14 cellular contexts compared by ENCODE assay signal in the genomic region with DNA sequence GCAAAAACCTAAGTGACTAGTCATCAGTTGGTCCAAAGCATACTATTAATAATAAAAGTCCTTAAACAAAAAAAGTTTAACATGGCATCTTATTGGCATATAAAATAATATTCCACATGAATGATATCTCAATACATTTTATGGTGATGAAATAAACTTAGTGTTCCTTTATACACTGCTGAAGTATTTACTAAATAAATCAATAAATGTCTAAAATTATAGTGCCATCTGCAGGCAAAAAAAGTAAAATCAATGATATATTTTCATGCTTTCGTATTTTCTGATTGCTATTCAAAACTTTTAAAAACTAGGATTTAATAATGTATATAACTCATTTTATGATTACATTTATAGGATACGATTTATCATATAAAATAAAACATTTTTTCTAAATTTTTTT. TPM values are rescaled to one million over a fixed set of nuclear protein-coding genes. Genes with fewer than 3 reads are reported as not detected.
DNase-seq lines count a peak whose midpoint lies in the region; ATAC-seq, FAIRE-seq and TF ChIP-seq lines count a peak whose summit lies in the region.
"Had no signal": no experiment of that assay in that cellular context is flagged by ENCODE, and none has a peak within 500 bp of the region (broad histone marks: within the 10 kb centered on the region; RNA-seq: fewer than 3 reads in every experiment).

No MANE protein-coding gene starts in this region.

- H4K20me1 ChIP-seq in DND-41 (ENCODE audit: insufficient read depth, low read length) (no peaks in the 10 kb centered on the region), PC-9 (ENCODE audit: insufficient read depth) (no peaks in the 10 kb centered on the region)

- no peak for ATAC-seq in DND-41 (ENCODE audit: insufficient read depth, low read depth)
- ATAC-seq in activated naive CD8-positive, alpha-beta T cell treated with anti-CD3 and anti-CD28 coated beads, Interleukin-2, amount 50 U/mL, for 24 hours, result no peak

- H3K9ac ChIP-seq in DND-41 (ENCODE audit: low read depth, low read length), result no peak overlapping the region

- peak; percentile 99 for FAIRE-seq in A204.1 (lab: Jason Lieb, UNC)
- FAIRE-seq in frontal cortex (lab: Jason Lieb, UNC), result peak; percentile 98
- FAIRE-seq: H1 had no signal

- H3K4me2 ChIP-seq in DND-41 (ENCODE audit: insufficient read depth, low read length), result no peak overlapping the region
- no peak overlapping the region for H3K4me2 ChIP-seq in PC-9

- H3K36me3 Mint-ChIP-seq in activated naive CD8-positive, alpha-beta T cell treated with anti-CD3 and anti-CD28 coated beads, Interleukin-2, amount 50 U/mL, for 24 hours (ENCODE audit: low read depth), result peaks cover 14% of the 10 kb centered on the region

- H3K4me1 ChIP-seq in DND-41 (ENCODE audit: insufficient read depth, low read length), result no peaks in the 10 kb centered on the region
- H3K4me1 ChIP-seq in PC-9 (replicated peaks; ENCODE audit: insufficient read depth), result no peaks in the 10 kb centered on the region
- H3K4me1 ChIP-seq: SJCRH30, spleen had no signal

- no peak overlapping the region for H3K27ac Mint-ChIP-seq in activated naive CD8-positive, alpha-beta T cell treated with anti-CD3 and anti-CD28 coated beads, Interleukin-2, amount 50 U/mL, for 24 hours

- POLR2A ChIA-PET in PC-9 (lab: Charles Lee; ENCODE audit: unreplicated experiment), result no interaction called here

- H3K36me3 ChIP-seq in DND-41 (ENCODE audit: insufficient read depth, low read length) (peaks cover 19% of the 10 kb centered on the region; the same call in 1 of the 2 replicates), PC-9 (ENCODE audit: low read depth) (peaks cover 4% of the 10 kb centered on the region; the same call in 1 of the 2 replicates)
- H3K36me3 ChIP-seq: SJCRH30 had no signal

- no TSS peak for BruUV-seq in PC-9 (replicated peaks; lab: Mats Ljungman, UMichigan)

- H3K27me3 Mint-ChIP-seq in activated naive CD8-positive, alpha-beta T cell treated with anti-CD3 and anti-CD28 coated beads, Interleukin-2, amount 50 U/mL, for 24 hours, result no peaks in the 10 kb centered on the region

- H3K4me1 Mint-ChIP-seq in activated naive CD8-positive, alpha-beta T cell treated with anti-CD3 and anti-CD28 coated beads, Interleukin-2, amount 50 U/mL, for 24 hours, result peaks cover 12% of the 10 kb centered on the region

- no peaks in the 10 kb centered on the region; the same call in 1 of the 2 replicates for H3F3A ChIP-seq in PC-9 (ENCODE audit: insufficient read depth, low read depth)

- no peak overlapping the region for H3K4me3 Mint-ChIP-seq in activated naive CD8-positive, alpha-beta T cell treated with anti-CD3 and anti-CD28 coated beads, Interleukin-2, amount 50 U/mL, for 24 hours

- DNase-seq in DND-41 (no peak), PC-9 (no peak), frontal cortex (ENCODE audit: low spot score in 2 of 2) (no peak), DMS153 treated with DMSO at 0.1 percent for 48 hours (lab: John Stamatoyannopoulos, UW; ENCODE audit: unreplicated experiment) (no peak), T1000 (lab: John Stamatoyannopoulos, UW) (no peak)
- no peak for DNase-seq in activated CD8-positive, alpha-beta memory T cell treated with anti-CD3 and anti-CD28 coated beads, Interleukin-2, amount 50 U/mL, for 48 hours
- no peak for DNase-seq in activated naive CD8-positive, alpha-beta T cell treated with anti-CD3 and anti-CD28 coated beads, Interleukin-2, amount 50 U/mL, for 24 hours
- DNase-seq: foreskin fibroblast, mesendoderm, NCI-H146, spleen had no signal

- no peaks in the 10 kb centered on the region for H3K79me2 ChIP-seq in DND-41 (ENCODE audit: insufficient read depth, low read length)
- no peaks in the 10 kb centered on the region for H3K79me2 ChIP-seq in PC-9 (ENCODE audit: low read depth)

- no peak overlapping the region for H3K27ac ChIP-seq in DND-41 (ENCODE audit: low read length)
- no peak overlapping the region for H3K27ac ChIP-seq in PC-9
- H3K27ac ChIP-seq: SJCRH30, spleen had no signal

- CTCF ChIA-PET in PC-9 (lab: Charles Lee), result no interaction called here

- H3K9me3 Mint-ChIP-seq in activated naive CD8-positive, alpha-beta T cell treated with anti-CD3 and anti-CD28 coated beads, Interleukin-2, amount 50 U/mL, for 24 hours, result no peaks in the 10 kb centered on the region

- H3K4me3 ChIP-seq in DND-41 (ENCODE audit: low read depth in 1 of 2, low read length in 2 of 2) (no peak overlapping the region), PC-9 (no peak overlapping the region)
- H3K4me3 ChIP-seq: SJCRH30, spleen had no signal

- intact Hi-C loops in PC-9 (cut with micrococcal nuclease; ENCODE audit: unreplicated experiment), result loop anchor here (2.0 kb wide), 1 partner anchor 227 kb away; no protein-coding TSS in a partner anchor

- H3K9me3 ChIP-seq in DND-41 (ENCODE audit: insufficient read depth, low read length, severe bottlenecking) (no peaks in the 10 kb centered on the region), PC-9 (ENCODE audit: insufficient read depth, low read depth) (no peaks in the 10 kb centered on the region)
- H3K9me3 ChIP-seq: SJCRH30, spleen had no signal

- TF ChIP-seq CTCF in DND-41 (IDR thresholded peaks at IDR 0.05; ENCODE audit: borderline replicate concordance, extremely low read depth, low read length, poor library complexity, severe bottlenecking), result peak; percentile 41
- TF ChIP-seq CTCF in PC-9 (conservative IDR thresholded peaks at IDR 0.05), result peak; percentile 63

- no peaks in the 10 kb centered on the region for H3K9me2 ChIP-seq in PC-9 (ENCODE audit: insufficient read depth)

- no peak overlapping the region for H2AFZ ChIP-seq in DND-41 (ENCODE audit: low read depth, low read length)
- no peak overlapping the region for H2AFZ ChIP-seq in PC-9

- H3K27me3 ChIP-seq in DND-41 (ENCODE audit: insufficient read depth, low read length, poor library complexity) (no peaks in the 10 kb centered on the region), PC-9 (ENCODE audit: insufficient read depth, low read depth) (no peaks in the 10 kb centered on the region)
- H3K27me3 ChIP-seq: SJCRH30, spleen had no signal

RNA-seq across cellular contexts. Expression of gene PUS7L, which starts 30.5 kb away (rescaled TPM):
- total RNA-seq in PC-9 (2021) (14.7 and 15.7 TPM in 2 replicates), frontal cortex (26.5 TPM)

RNA-seq across cellular contexts. Expression of gene IRAK4, which starts 30.6 kb away (rescaled TPM):
- total RNA-seq in PC-9 (2021), result 10.0 and 10.1 TPM in 2 replicates
- 4.1 TPM for total RNA-seq in frontal cortex
